Comparison of ENCODE assay signal across 13 cellular contexts in the genomic region with DNA sequence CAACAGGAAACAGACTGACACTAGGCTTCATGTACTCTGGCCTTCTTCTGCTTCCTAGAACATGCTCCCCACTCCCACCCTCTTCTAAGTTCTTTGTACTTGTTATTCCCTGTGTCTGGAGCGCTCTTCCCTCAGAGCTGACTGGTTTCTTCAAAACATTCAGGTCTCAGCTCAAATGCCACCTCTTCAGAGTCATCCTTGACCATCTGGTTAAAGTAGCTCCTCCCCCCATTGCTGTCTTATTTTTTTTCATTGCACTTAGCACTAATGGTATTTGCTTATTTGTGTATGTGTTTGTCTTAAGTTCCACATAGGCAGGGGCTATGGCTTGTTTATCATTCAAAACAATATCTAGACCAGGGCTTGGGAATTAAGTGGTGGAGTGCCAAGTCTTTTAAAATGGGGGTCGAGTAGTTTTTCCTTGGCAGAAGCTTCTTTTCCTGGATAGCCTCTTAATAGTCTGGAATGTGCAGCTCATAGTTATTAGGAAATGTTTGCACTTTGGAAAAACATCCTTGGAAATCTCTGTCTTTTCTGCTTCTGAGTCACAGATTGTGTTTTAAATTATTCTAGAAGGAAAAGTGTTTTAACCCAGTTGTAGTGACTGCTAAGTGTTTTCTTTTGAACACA. TPM values are rescaled to one million over a fixed set of nuclear protein-coding genes. Genes with fewer than 3 reads are reported as not detected.
DNase-seq lines count a peak whose midpoint lies in the region; FAIRE-seq and TF ChIP-seq lines count a peak whose summit lies in the region.
"Had no signal": no experiment of that assay in that cellular context is flagged by ENCODE, and none has a peak within 500 bp of the region (broad histone marks: within the 10 kb centered on the region; RNA-seq: fewer than 3 reads in every experiment).

No MANE protein-coding gene starts in this region.

- FAIRE-seq in H54 (lab: Jason Lieb, UNC): no peak

- no peaks in the 10 kb centered on the region for H3K9me3 Mint-ChIP-seq in activated naive CD8-positive, alpha-beta T cell (ENCODE audit: low read depth)
- no peaks in the 10 kb centered on the region for H3K9me3 Mint-ChIP-seq in activated naive CD8-positive, alpha-beta T cell treated with anti-CD3 and anti-CD28 coated beads for 36 hours
- H3K9me3 Mint-ChIP-seq: activated T-cell treated with anti-CD3 and anti-CD28 coated beads, Interleukin-2, amount 50 U/mL, for 24 hours had no signal

- peaks cover 0 to 14% of the 10 kb centered on the region in 2 donors for H3K4me1 ChIP-seq in uterus

- intact Hi-C loops in uterus (cut with DNase I; ENCODE audit: low total_unique reads): no loop called here

- peaks cover 6% of the 10 kb centered on the region for H3K36me3 Mint-ChIP-seq in activated naive CD8-positive, alpha-beta T cell
- H3K36me3 Mint-ChIP-seq in activated naive CD8-positive, alpha-beta T cell treated with anti-CD3 and anti-CD28 coated beads for 36 hours: peaks cover 16% of the 10 kb centered on the region

- no peak overlapping the region for H3K4me3 Mint-ChIP-seq in activated naive CD8-positive, alpha-beta T cell
- no peak overlapping the region for H3K4me3 Mint-ChIP-seq in activated naive CD8-positive, alpha-beta T cell treated with anti-CD3 and anti-CD28 coated beads for 36 hours
- H3K4me3 Mint-ChIP-seq: activated T-cell treated with anti-CD3 and anti-CD28 coated beads, Interleukin-2, amount 50 U/mL, for 24 hours; B cell had no signal

- no peaks in the 10 kb centered on the region for H3K27me3 Mint-ChIP-seq in activated naive CD8-positive, alpha-beta T cell
- H3K27me3 Mint-ChIP-seq in activated naive CD8-positive, alpha-beta T cell treated with anti-CD3 and anti-CD28 coated beads for 36 hours: no peaks in the 10 kb centered on the region
- H3K27me3 Mint-ChIP-seq: activated T-cell treated with anti-CD3 and anti-CD28 coated beads, Interleukin-2, amount 50 U/mL, for 24 hours; B cell had no signal

- H3K27ac ChIP-seq in uterus: peak overlapping the region; percentile 63

- DNase-seq in activated naive CD8-positive, alpha-beta T cell treated with anti-CD3 and anti-CD28 coated beads for 36 hours: no peak
- DNase-seq in astrocyte of the cerebellum (ENCODE audit: low read depth): peak; percentile 11
- peak; percentile 52 for DNase-seq in hepatic stellate cell (ENCODE audit: low spot score)
- DNase-seq in uterus: no peak
- DNase-seq in H54 (ENCODE audit: insufficient read length, low spot score): no peak
- no peak for DNase-seq in OCI-M2 (lab: John Stamatoyannopoulos, UW; ENCODE audit: unreplicated experiment)
- DNase-seq in DMS153 treated with DMSO at 0.1 percent for 48 hours (lab: John Stamatoyannopoulos, UW; ENCODE audit: unreplicated experiment): no peak
- DNase-seq: activated T-cell treated with anti-CD3 and anti-CD28 coated beads, Interleukin-2, amount 50 U/mL, for 24 hours; erythroblast; T-helper 2 cell had no signal

- no peak overlapping the region for H3K4me3 ChIP-seq in astrocyte of the cerebellum (ENCODE audit: low read depth, low read length)
- H3K4me3 ChIP-seq in uterus: no peak overlapping the region
- H3K4me3 ChIP-seq: HAP-1 had no signal

- H3K27me3 ChIP-seq in uterus: no peaks in the 10 kb centered on the region

- in situ Hi-C loops in astrocyte of the cerebellum (cut with HindIII; ENCODE audit: low sequenced_read_pairs): no loop called here

- H3K4me1 Mint-ChIP-seq in activated naive CD8-positive, alpha-beta T cell (ENCODE audit: low read depth): peaks cover 57% of the 10 kb centered on the region
- H3K4me1 Mint-ChIP-seq in activated naive CD8-positive, alpha-beta T cell treated with anti-CD3 and anti-CD28 coated beads for 36 hours: peaks cover 35% of the 10 kb centered on the region

- H3K9me3 ChIP-seq in uterus: no peaks in the 10 kb centered on the region
- H3K9me3 ChIP-seq: HAP-1 had no signal

- TF ChIP-seq POLR2A in uterus (IDR thresholded peaks at IDR 0.05) (no peak), H54 (IDR thresholded peaks at IDR 0.05; ENCODE audit: low read depth, low read length) (no peak)

- H3K27ac Mint-ChIP-seq in activated naive CD8-positive, alpha-beta T cell: peak overlapping the region; percentile 35
- no peak overlapping the region for H3K27ac Mint-ChIP-seq in activated naive CD8-positive, alpha-beta T cell treated with anti-CD3 and anti-CD28 coated beads for 36 hours
- H3K27ac Mint-ChIP-seq: activated T-cell treated with anti-CD3 and anti-CD28 coated beads, Interleukin-2, amount 50 U/mL, for 24 hours; B cell had no signal

- TF ChIP-seq CTCF in astrocyte of the cerebellum (IDR thresholded peaks at IDR 0.05; ENCODE audit: low read depth, low read length, missing control alignments): no peak
- TF ChIP-seq CTCF in uterus (IDR thresholded peaks at IDR 0.05): no peak

- no peaks in the 10 kb centered on the region for H3K36me3 ChIP-seq in uterus
- H3K36me3 ChIP-seq: HAP-1 had no signal

RNA-seq across cellular contexts. Expression of a gene that starts 60.0 kb away (rescaled TPM):
- 10 to 100 TPM; 38.0 to 40.6 TPM for total RNA-seq in activated naive CD8-positive, alpha-beta T cell treated with anti-CD3 and anti-CD28 coated beads for 36 hours
- total RNA-seq in uterus: 10 to 100 TPM in 3 of 4 donors, 1 to 10 TPM in 1; 7.4 to 31.1 (median 17.6) TPM

Comparison
In these comparisons a context has a peak if more than half of its experiments do, and no peak if none do; other contexts are left out.
1. DNase-seq: peak in astrocyte of the cerebellum (single experiment) and hepatic stellate cell (single experiment); none in activated naive CD8-positive, alpha-beta T cell treated with anti-CD3 and anti-CD28 coated beads for 36 hours (single experiment), uterus (0 of 2), H54 (single experiment), OCI-M2 (single experiment) and DMS153 treated with DMSO at 0.1 percent for 48 hours (single experiment).